2 cellular contexts compared by ENCODE assay signal in genomic region chr19:43467276-43467675, GRCh38.
TF ChIP-seq lines count a peak whose summit lies in the region.

No MANE protein-coding gene starts in this region.

TF ChIP-seq in SK-N-SH, 30 proteins besides CTCF, POLR2A, EP300 and RAD21:
- TF ChIP-seq CHD2 (IDR thresholded peaks at IDR 0.05; ENCODE audit: low read length, partially characterized antibody) (no peak), REST (IDR thresholded peaks at IDR 0.05; ENCODE audit: low read depth, low read length) (no peak)

TF ChIP-seq in SK-N-SH treated with all-trans-retinoic acid at 6 μM for 48 hours, 23 proteins besides CTCF, POLR2A, EP300 and RAD21:
- TF ChIP-seq TSHZ2 (CRISPR knock-in tag; IDR thresholded peaks at IDR 0.05) (no peak), ZFP3 (CRISPR knock-in tag; IDR thresholded peaks at IDR 0.05) (no peak), ZFP30 (CRISPR knock-in tag; IDR thresholded peaks at IDR 0.05) (no peak), TOX (CRISPR knock-in tag; IDR thresholded peaks at IDR 0.05; ENCODE audit: borderline replicate concordance) (no peak), ZC3H10 (CRISPR knock-in tag; IDR thresholded peaks at IDR 0.05) (no peak), POU6F1 (CRISPR knock-in tag; IDR thresholded peaks at IDR 0.05; ENCODE audit: borderline replicate concordance, low read depth) (no peak)
